1 cellular context compared by ENCODE assay signal in the genomic region with DNA sequence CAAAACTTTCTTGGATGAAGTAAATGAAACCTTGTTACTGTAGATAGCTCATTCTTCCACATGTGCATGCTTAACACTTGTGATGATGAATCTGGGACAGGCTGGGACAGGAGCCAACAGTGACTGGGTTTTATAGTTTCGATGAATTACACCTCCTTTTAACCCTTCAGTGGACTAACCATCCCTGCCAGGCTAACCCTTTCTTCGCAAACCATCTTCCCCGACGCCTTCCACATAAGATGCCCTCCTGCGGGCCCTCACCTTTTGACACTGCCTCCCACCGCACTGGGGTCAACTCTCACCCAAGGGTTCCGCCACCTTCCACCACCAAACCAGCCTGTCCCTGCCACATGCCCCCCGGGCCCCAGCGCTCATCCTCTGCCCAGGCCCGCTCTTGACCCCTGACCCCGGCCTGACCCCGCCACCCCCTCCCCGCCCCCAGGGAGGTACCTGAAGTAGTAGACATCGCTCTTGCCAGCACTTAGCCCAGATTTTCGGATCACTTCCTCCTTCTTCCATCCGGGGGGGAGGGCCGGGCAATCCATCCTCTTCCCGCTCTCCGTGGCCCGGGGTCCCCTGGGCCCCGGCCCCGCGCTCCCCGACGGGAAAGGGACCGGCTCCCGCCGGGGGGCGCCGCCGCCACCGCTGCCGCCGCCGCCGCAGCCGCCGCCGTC.
TF ChIP-seq lines count a peak whose summit lies in the region.

No MANE protein-coding gene starts in this region.

TF ChIP-seq in HEK293, 187 proteins besides CTCF, POLR2A, EP300 and RAD21 (continued from another document):
- TF ChIP-seq, protein P1, sequence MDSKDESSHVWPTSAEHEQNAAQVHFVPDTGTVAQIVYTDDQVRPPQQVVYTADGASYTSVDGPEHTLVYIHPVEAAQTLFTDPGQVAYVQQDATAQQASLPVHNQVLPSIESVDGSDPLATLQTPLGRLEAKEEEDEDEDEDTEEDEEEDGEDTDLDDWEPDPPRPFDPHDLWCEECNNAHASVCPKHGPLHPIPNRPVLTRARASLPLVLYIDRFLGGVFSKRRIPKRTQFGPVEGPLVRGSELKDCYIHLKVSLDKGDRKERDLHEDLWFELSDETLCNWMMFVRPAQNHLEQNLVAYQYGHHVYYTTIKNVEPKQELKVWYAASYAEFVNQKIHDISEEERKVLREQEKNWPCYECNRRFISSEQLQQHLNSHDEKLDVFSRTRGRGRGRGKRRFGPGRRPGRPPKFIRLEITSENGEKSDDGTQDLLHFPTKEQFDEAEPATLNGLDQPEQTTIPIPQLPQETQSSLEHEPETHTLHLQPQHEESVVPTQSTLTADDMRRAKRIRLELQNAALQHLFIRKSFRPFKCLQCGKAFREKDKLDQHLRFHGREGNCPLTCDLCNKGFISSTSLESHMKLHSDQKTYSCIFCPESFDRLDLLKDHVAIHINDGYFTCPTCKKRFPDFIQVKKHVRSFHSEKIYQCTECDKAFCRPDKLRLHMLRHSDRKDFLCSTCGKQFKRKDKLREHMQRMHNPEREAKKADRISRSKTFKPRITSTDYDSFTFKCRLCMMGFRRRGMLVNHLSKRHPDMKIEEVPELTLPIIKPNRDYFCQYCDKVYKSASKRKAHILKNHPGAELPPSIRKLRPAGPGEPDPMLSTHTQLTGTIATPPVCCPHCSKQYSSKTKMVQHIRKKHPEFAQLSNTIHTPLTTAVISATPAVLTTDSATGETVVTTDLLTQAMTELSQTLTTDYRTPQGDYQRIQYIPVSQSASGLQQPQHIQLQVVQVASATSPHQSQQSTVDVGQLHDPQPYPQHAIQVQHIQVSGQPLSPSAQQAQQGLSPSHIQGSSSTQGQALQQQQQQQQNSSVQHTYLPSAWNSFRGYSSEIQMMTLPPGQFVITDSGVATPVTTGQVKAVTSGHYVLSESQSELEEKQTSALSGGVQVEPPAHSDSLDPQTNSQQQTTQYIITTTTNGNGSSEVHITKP (tag by site-specific recombination; IDR thresholded peaks at IDR 0.05) = peak; percentile 64; the same call in 1 of the 2 replicates
TF ChIP-seq in HEK293: peak in this region for 51.
